In the genomic region with DNA sequence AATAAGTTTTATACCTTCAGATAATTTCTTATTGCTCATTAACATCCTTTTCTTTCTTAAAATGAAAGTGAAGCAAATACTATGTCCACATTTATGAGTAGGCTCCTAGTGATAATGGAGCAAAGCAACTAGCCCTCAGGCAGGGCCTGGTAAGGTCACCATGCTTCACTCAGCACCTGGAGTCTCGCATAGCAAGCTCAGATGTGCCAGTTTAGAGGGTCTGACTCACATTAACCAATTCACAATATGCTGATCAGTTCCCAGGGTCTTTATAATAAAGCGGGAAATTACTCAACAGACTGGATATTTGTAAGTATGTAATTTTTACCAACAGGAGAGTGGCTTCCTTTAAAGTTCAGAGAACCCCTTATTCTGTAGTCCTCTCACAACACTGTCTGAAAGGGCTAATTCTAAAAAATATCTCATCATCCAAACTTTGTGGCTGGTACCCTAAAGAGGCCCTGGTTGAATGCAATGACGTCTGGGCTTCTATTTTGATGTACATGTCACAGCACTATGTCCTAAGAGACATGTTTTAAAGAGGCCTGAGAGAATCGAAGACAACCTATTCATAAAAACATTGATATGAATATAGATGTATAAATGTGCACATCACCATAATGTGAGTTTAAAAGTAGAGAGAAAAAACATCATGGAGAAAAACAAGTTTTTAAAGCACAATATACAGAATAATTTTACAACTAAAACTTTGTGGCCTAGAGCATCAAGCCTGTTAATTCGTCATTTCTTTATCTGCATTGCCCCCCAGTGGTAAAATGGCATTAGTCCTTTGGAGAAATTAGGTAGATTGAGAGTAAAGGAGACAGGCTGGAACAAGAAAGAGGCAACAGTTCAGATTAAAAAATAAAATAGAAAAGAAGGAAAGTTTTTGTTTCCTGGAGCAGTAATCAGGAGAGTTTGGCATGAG, we compare ENCODE assay signal across 8 cellular contexts. TPM values are rescaled to one million over a fixed set of nuclear protein-coding genes. Genes with fewer than 3 reads are reported as not detected.
DNase-seq lines count a peak whose midpoint lies in the region; ATAC-seq, FAIRE-seq and TF ChIP-seq lines count a peak whose summit lies in the region.

No MANE protein-coding gene starts in this region.

- peak; percentile 68 for TF ChIP-seq CTCF in OCI-LY1 (IDR thresholded peaks at IDR 0.05; ENCODE audit: low read length)
- peak; percentile 60 for TF ChIP-seq CTCF in brain microvascular endothelial cell (IDR thresholded peaks at IDR 0.05; ENCODE audit: low read depth, low read length, missing control alignments)
- peak in 3 of 4 donors; percentile 46 to 57 (median 50) for TF ChIP-seq CTCF in right lobe of liver (IDR thresholded peaks at IDR 0.05)
- peak in 1 of 3 experiments; percentile 11 for TF ChIP-seq CTCF in testis (IDR thresholded peaks at IDR 0.05)

- TF ChIP-seq POLR2A in right lobe of liver (IDR thresholded peaks at IDR 0.05) (no peak), testis (IDR thresholded peaks at IDR 0.05) (no peak), H54 (IDR thresholded peaks at IDR 0.05; ENCODE audit: low read depth, low read length) (no peak)

- 57% methylated on average over 5 of the region's 5 CpGs for WGBS in right lobe of liver (ENCODE audit: insufficient coverage, low coverage, low lambda C conversion rate, missing lambda C conversion rate)
- WGBS in testis, 2 donors: 64 to 76% methylated on average over 5 of the region's 5 CpGs

- H3K36me3 ChIP-seq in OCI-LY1 (ENCODE audit: insufficient read depth, low read length) (no peaks in the 10 kb centered on the region), brain microvascular endothelial cell (replicated peaks) (no peaks in the 10 kb centered on the region), right lobe of liver (no peaks in the 10 kb centered on the region), testis (ENCODE audit: low read depth, missing control alignments) (no peaks in the 10 kb centered on the region)

- H3K4me3 ChIP-seq in OCI-LY1 (ENCODE audit: low read depth, low read length, poor library complexity, severe bottlenecking) (no peak overlapping the region), brain microvascular endothelial cell (ENCODE audit: low read depth, low read length) (no peak overlapping the region), right lobe of liver (no peak overlapping the region), testis (no peak overlapping the region)

- H2AFZ ChIP-seq in OCI-LY1 (ENCODE audit: low read length): no peak overlapping the region

- no peak overlapping the region for H3K9ac ChIP-seq in OCI-LY1 (ENCODE audit: low read length)

- H3K79me2 ChIP-seq in OCI-LY1 (ENCODE audit: insufficient read depth, low read length): no peaks in the 10 kb centered on the region

- H3K9me2 ChIP-seq in OCI-LY1 (ENCODE audit: low read depth, low read length): no peaks in the 10 kb centered on the region

- H3F3A ChIP-seq in OCI-LY1 (ENCODE audit: insufficient read depth, low read length): no peaks in the 10 kb centered on the region

- DNase-seq in A172 (ENCODE audit: low spot score) (peak; percentile 50), EL (peak; percentile 51), brain microvascular endothelial cell (peak; percentile 70), right lobe of liver (no peak), testis (no peak), H54 (ENCODE audit: insufficient read length, low spot score) (no peak)

- H3K27me3 ChIP-seq in OCI-LY1 (ENCODE audit: insufficient read depth, low read length) (no peaks in the 10 kb centered on the region), brain microvascular endothelial cell (replicated peaks) (no peaks in the 10 kb centered on the region), right lobe of liver (no peaks in the 10 kb centered on the region), testis (no peaks in the 10 kb centered on the region)

- H4K20me1 ChIP-seq in OCI-LY1 (ENCODE audit: insufficient read depth, low read length): no peaks in the 10 kb centered on the region

- H3K9me3 ChIP-seq in OCI-LY1 (ENCODE audit: low read length) (no peaks in the 10 kb centered on the region), right lobe of liver (no peaks in the 10 kb centered on the region), testis (no peaks in the 10 kb centered on the region)

- FAIRE-seq in H54 (lab: Jason Lieb, UNC): no peak

- no peak overlapping the region for H3K4me2 ChIP-seq in OCI-LY1 (ENCODE audit: low read length)

- H3K4me1 ChIP-seq in OCI-LY1 (ENCODE audit: insufficient read depth, low read length, severe bottlenecking): no peaks in the 10 kb centered on the region
- H3K4me1 ChIP-seq in right lobe of liver: no peaks in the 10 kb centered on the region
- no peaks in the 10 kb centered on the region for H3K4me1 ChIP-seq in testis

- in situ Hi-C loops in brain microvascular endothelial cell (cut with HindIII; ENCODE audit: low pct_ligation_motif_present, low sequenced_read_pairs): loop anchor here (25.0 kb wide), 1 partner anchor 336 kb away; the partner anchor contains the start of gene NUDT6

- peak; percentile 72 for ATAC-seq in HG03159 (IDR thresholded peaks at IDR 0.05; ENCODE audit: unreplicated experiment)
- ATAC-seq in right lobe of liver: peak in 3 of 4 donors; percentile 39 to 63 (median 63)

- intact Hi-C loops in right lobe of liver (cut with DNase I): no loop called here
- intact Hi-C loops in testis (cut with DNase I; ENCODE audit: low total_unique reads): no loop called here

- no peak overlapping the region for H3K27ac ChIP-seq in OCI-LY1 (ENCODE audit: low read depth, low read length, poor library complexity, severe bottlenecking)
- no peak overlapping the region for H3K27ac ChIP-seq in brain microvascular endothelial cell
- H3K27ac ChIP-seq in right lobe of liver: no peak overlapping the region
- no peak overlapping the region for H3K27ac ChIP-seq in testis

RNA-seq across cellular contexts. Expression of gene IL21, which starts 44.3 kb away (rescaled TPM):
- total RNA-seq in A172 (2014; rRNA removed; shearing (Covaris generic)): not detected in 2 replicates
- total RNA-seq in right lobe of liver (not detected), testis (not detected)
- polyA plus RNA-seq in testis (ENCODE audit: insufficient read depth, low read depth, low replicate concordance): 1.3 TPM

Comparison
In these comparisons a context has a peak if more than half of its experiments do, and no peak if none do; other contexts are left out.
1. DNase-seq: peak in A172 (single experiment), EL (single experiment) and brain microvascular endothelial cell (single experiment); none in right lobe of liver (0 of 3), testis (single experiment) and H54 (single experiment).